ENCODE assay signal across 1 cellular context in the genomic region with DNA sequence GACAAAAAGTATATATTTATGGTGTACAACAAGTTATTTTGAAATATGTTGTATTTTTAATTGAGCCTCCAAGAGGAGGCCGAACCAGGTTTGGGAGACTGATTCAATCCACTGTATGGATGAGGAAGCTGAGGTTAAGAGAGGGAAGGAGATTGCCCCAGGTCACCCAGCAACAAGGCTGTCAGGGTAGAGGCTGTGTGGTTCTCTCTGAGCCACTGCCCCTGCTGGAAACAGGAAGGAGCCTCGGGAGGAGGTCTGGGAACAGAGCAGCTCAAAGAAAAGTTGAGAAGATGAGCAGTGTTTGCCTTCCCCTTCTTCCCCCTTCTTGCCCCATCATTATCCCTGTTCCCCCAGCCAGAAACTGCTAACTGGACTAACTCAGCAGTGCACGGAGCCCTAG.
TF ChIP-seq lines count a peak whose summit lies in the region.

No MANE protein-coding gene starts in this region.

TF ChIP-seq in HCT116, 20 proteins besides CTCF, POLR2A, EP300 and RAD21:
- no peak for TF ChIP-seq FOSL1 (IDR thresholded peaks at IDR 0.05; ENCODE audit: low read depth)
- no peak for TF ChIP-seq SRF (IDR thresholded peaks at IDR 0.05; ENCODE audit: low read depth)
